Comparison of ENCODE assay signal across 10 cellular contexts in the genomic region with DNA sequence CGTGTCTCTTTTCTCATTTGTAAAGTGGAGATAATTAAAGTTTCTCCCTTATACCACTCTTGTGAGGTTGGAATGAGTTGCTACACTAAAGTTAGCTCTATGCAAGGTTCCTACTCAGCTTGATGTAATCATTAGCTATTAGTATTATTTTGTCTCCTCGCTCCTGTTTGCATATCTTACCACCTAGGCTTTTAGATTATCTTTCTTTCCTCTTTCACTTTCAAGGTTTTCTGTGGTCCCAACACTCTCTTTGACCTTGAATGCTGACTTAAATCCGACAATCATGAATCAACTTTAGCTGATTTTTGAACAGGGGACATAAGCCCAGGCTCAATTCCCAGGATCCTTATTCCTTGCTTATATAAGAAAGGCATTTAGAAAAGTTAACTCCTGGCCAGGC.
"Had no signal": no experiment of that assay in that cellular context is flagged by ENCODE, and none has a peak within 500 bp of the region (broad histone marks: within the 10 kb centered on the region; RNA-seq: fewer than 3 reads in every experiment).

No MANE protein-coding gene starts in this region.

- H3K9ac ChIP-seq: GM23248, KMS-11 had no signal

- DNase-seq: GM23248, GOT3, H9, HCEC 1CT, Karpas-422, KBM-7 had no signal

- H3K27ac ChIP-seq: GM23248, HL-60, KMS-11 had no signal

- H3K4me2 ChIP-seq: KMS-11 had no signal

- ATAC-seq: HepG2 had no signal

- H2AFZ ChIP-seq: GM23248 had no signal

- FAIRE-seq: H54, HepG2 had no signal

- H3K4me3 ChIP-seq: GM23248 had no signal
